In genomic region chr7:156842740-156843140, GRCh38 we compare ENCODE assay signal across 26 cellular contexts. TPM values are rescaled to one million over a fixed set of nuclear protein-coding genes. Genes with fewer than 3 reads are reported as not detected.
A peak's percentile ranks its signal among the peaks of the same experiment; 100 is the strongest.
DNase-seq lines count a peak whose midpoint lies in the region; ATAC-seq and TF ChIP-seq lines count a peak whose summit lies in the region.
"Had no signal": no experiment of that assay in that cellular context is flagged by ENCODE, and none has a peak within 500 bp of the region (broad histone marks: within the 10 kb centered on the region; RNA-seq: fewer than 3 reads in every experiment).

No MANE protein-coding gene starts in this region.

- no peak overlapping the region for H4K8ac ChIP-seq in IMR-90 (ENCODE audit: low read depth in 2 of 2, low read length in 2 of 2)

- no peak overlapping the region for H3K14ac ChIP-seq in IMR-90 (replicated peaks; ENCODE audit: low read depth, low read length)

- H3K4me1 ChIP-seq in IMR-90 (ENCODE audit: control insufficient read depth, insufficient read depth, low read length) (peaks cover 7% of the 10 kb centered on the region), SK-N-SH (ENCODE audit: control insufficient read depth in 1 of 2, insufficient read depth in 2 of 2, low read depth in 1 of 2, low read length in 1 of 2) (peaks cover 4 to 19% of the 10 kb centered on the region in 2 experiments; a peak in 3 of 4 replicates), parathyroid adenoma (peaks cover 29% of the 10 kb centered on the region)
- H3K4me1 ChIP-seq: Caco-2 had no signal

- 50% methylated on average over 1 of the region's 2 CpGs; no CpG with 5 or more reads in 1 of the 2 experiments for WGBS in IMR-90 (ENCODE audit: extremely low coverage in 2 of 2, insufficient read length in 1 of 2), 2 experiments
- 72% methylated on average over 2 of the region's 2 CpGs for WGBS in SK-N-SH (ENCODE audit: low lambda C conversion rate)

- no peaks in the 10 kb centered on the region for H3K27me3 ChIP-seq in IMR-90 (ENCODE audit: control insufficient read depth, insufficient read depth, low read length)
- H3K27me3 ChIP-seq in SK-N-SH (ENCODE audit: insufficient read depth) = no peaks in the 10 kb centered on the region
- no peaks in the 10 kb centered on the region for H3K27me3 ChIP-seq in parathyroid adenoma (ENCODE audit: control insufficient read depth, insufficient read depth, low read length)
- H3K27me3 ChIP-seq: BLaER1 treated with 17β-estradiol and CSF1 and Interleukin-3, amounts not matched to agents 10 nM and 100 nM; gastrocnemius medialis; tibial nerve had no signal

- no peaks in the 10 kb centered on the region for H3F3A ChIP-seq in SK-N-SH (replicated peaks; ENCODE audit: insufficient read depth)

- H3K4me2 ChIP-seq in IMR-90 (ENCODE audit: low read depth, low read length) (no peak overlapping the region), SK-N-SH (no peak overlapping the region; the same call in 1 of the 2 replicates), parathyroid adenoma (ENCODE audit: low read length) (peak overlapping the region; percentile 39)

- no peak overlapping the region for H3K23ac ChIP-seq in IMR-90 (ENCODE audit: low read depth, low read length)

- no peaks in the 10 kb centered on the region for H3K9me3 ChIP-seq in IMR-90 (ENCODE audit: control insufficient read depth, insufficient read depth, low read length)
- H3K9me3 ChIP-seq in SK-N-SH = no peaks in the 10 kb centered on the region
- no peaks in the 10 kb centered on the region for H3K9me3 ChIP-seq in parathyroid adenoma (ENCODE audit: control insufficient read depth, low read length)
- H3K9me3 ChIP-seq: Caco-2, gastrocnemius medialis, tibial nerve had no signal

- H4K20me1 ChIP-seq in IMR-90 (ENCODE audit: insufficient read depth, low read length) = 0 out of 2 replicates have a peak, but pooled peaks cover 7% of the 10 kb centered on the region
- H4K20me1 ChIP-seq in SK-N-SH (ENCODE audit: insufficient read depth) = 0 out of 2 replicates have a peak, but pooled peaks cover 25% of the 10 kb centered on the region

- H2AFZ ChIP-seq in IMR-90 (replicated peaks; ENCODE audit: low read length, poor library complexity) (no peak overlapping the region), SK-N-SH (ENCODE audit: low read depth) (no peak overlapping the region), parathyroid adenoma (peak overlapping the region; percentile 1)
- H2AFZ ChIP-seq: GM23248 had no signal

- TF ChIP-seq EP300 in SK-N-SH (IDR thresholded peaks at IDR 0.05; ENCODE audit: borderline replicate concordance in 1 of 2, low read depth in 1 of 2, low read length in 1 of 2) = no peak

- H2BK120ac ChIP-seq in IMR-90 (ENCODE audit: low read depth, low read length) = no peak overlapping the region

- no peak overlapping the region for H3K56ac ChIP-seq in IMR-90 (ENCODE audit: extremely low read depth, insufficient read depth, low read length)

- no peak overlapping the region for H2BK15ac ChIP-seq in IMR-90 (ENCODE audit: low read depth, low read length)

- no peak overlapping the region for H2BK20ac ChIP-seq in IMR-90 (ENCODE audit: low read depth, low read length)

- intact Hi-C loops in IMR-90 (cut with micrococcal nuclease) = no loop called here

- H3K4me3 ChIP-seq in IMR-90 (ENCODE audit: insufficient read depth, low read depth, low read length) = no peak overlapping the region
- no peak overlapping the region for H3K4me3 ChIP-seq in SK-N-SH (ENCODE audit: low read depth in 2 of 2, low read length in 1 of 2)
- H3K4me3 ChIP-seq in parathyroid adenoma (ENCODE audit: low read depth, low read length) = peak overlapping the region; percentile 45
- H3K4me3 ChIP-seq: BLaER1 treated with 17β-estradiol and CSF1 and Interleukin-3, amounts not matched to agents 10 nM and 100 nM; gastrocnemius medialis; GM23248; tibial nerve had no signal

- H3K79me1 ChIP-seq in IMR-90 (ENCODE audit: low read depth in 1 of 2, low read length in 2 of 2) = peaks cover 20 to 23% of the 10 kb centered on the region in 2 experiments

- H3K9me1 ChIP-seq in IMR-90 (ENCODE audit: insufficient read depth, low read length) = peaks cover 6% of the 10 kb centered on the region; the same call in 1 of the 2 replicates

- TF ChIP-seq POLR2A in IMR-90 (IDR thresholded peaks at IDR 0.05; ENCODE audit: low read depth, low read length) = no peak

- in situ Hi-C loops in IMR-90 (cut with MboI; ENCODE audit: low sequenced_read_pairs) = no loop called here

- H3K9ac ChIP-seq in IMR-90 (ENCODE audit: low read depth, low read length) = no peak overlapping the region
- H3K9ac ChIP-seq in SK-N-SH = no peak overlapping the region
- H3K9ac ChIP-seq in parathyroid adenoma = no peak overlapping the region
- H3K9ac ChIP-seq: BLaER1 treated with 17β-estradiol and CSF1 and Interleukin-3, amounts not matched to agents 10 nM and 100 nM; GM23248 had no signal

- H3K27ac ChIP-seq in IMR-90 (ENCODE audit: insufficient read depth, low read length) = no peak overlapping the region
- H3K27ac ChIP-seq in SK-N-SH (ENCODE audit: low read depth in 2 of 2, low read length in 1 of 2) = peak overlapping the region in 1 of 2 experiments; percentile 56; a peak in 2 of 4 replicates
- H3K27ac ChIP-seq in parathyroid adenoma = peak overlapping the region; percentile 75
- H3K27ac ChIP-seq: BLaER1 treated with 17β-estradiol and CSF1 and Interleukin-3, amounts not matched to agents 10 nM and 100 nM; gastrocnemius medialis; GM23248; tibial nerve had no signal

- H4K5ac ChIP-seq in IMR-90 (ENCODE audit: low read depth, low read length) = no peak overlapping the region

- no peaks in the 10 kb centered on the region for H3K9me2 ChIP-seq in SK-N-SH

- POLR2A ChIA-PET in IMR-90 (lab: Charles Lee; ENCODE audit: unreplicated experiment) (interaction anchor here (0.7 kb wide), 1 partner anchor 19 kb away, joined by 3 read pairs; no protein-coding TSS in a partner anchor), SK-N-SH (lab: Yijun Ruan, JAX) (no interaction called here)

- no peak for ATAC-seq in IMR-90 (ENCODE audit: low read depth)
- ATAC-seq: gastrocnemius medialis; PC-3; stimulated activated effector memory CD8-positive, alpha-beta T cell treated with anti-CD3 and anti-CD28 coated beads, Interleukin-12 subunit alpha, Interleukin-12 subunit beta, amount 100 ng/mL, for 72 hours had no signal

- DNase-seq in IMR-90 (no peak), SK-N-SH (peak; percentile 18), iPS-NIHi7 (ENCODE audit: extremely low spot score) (peak; percentile 23), SW 1271 (lab: John Stamatoyannopoulos, UW) (no peak), SHP77 (lab: John Stamatoyannopoulos, UW) (no peak), hepatic stellate cell (ENCODE audit: low spot score) (no peak)
- DNase-seq: activated CD4-positive, alpha-beta memory T cell treated with anti-CD3 and anti-CD28 coated beads, Interleukin-2, amount 10 ng/mL, durations not matched to agents 7 days and 5 days; activated CD8-positive, alpha-beta memory T cell treated with anti-CD3 and anti-CD28 coated beads, Interleukin-2, amount 50 U/mL, for 48 hours; activated naive CD4-positive, alpha-beta T cell treated with anti-CD3 and anti-CD28 coated beads for 36 hours; Caco-2; gastrocnemius medialis; GM23248; HFFc6; left ventricle myocardium superior; midbrain; naive B cell; NCI-H1092 treated with DMSO at 0.1 percent for 48 hours; NCI-H1930; NCI-H524 treated with DMSO at 0.1 percent for 48 hours; occipital lobe; PC-3; stimulated activated CD4-positive, alpha-beta T cell treated with anti-CD3 and anti-CD28 coated beads, Interleukin-15, amount 100 ng/mL, for 24 hours had no signal

- no peak overlapping the region for H3K18ac ChIP-seq in IMR-90 (ENCODE audit: low read depth, low read length)

- H2AK5ac ChIP-seq in IMR-90 (ENCODE audit: low read depth, low read length) = no peak overlapping the region

- no peak overlapping the region for H3K4ac ChIP-seq in IMR-90 (ENCODE audit: low read depth, low read length)

- BruUV-seq in IMR-90 (replicated peaks; lab: Mats Ljungman, UMichigan) = no TSS peak

- CTCF ChIA-PET in IMR-90 (lab: Yijun Ruan, JAX) = interaction anchor here (1.0 kb wide), 1 partner anchor 11 kb away, joined by 3 read pairs; no protein-coding TSS in a partner anchor
- CTCF ChIA-PET in SK-N-SH (lab: Yijun Ruan, JAX) = interaction anchor here (0.6 to 2.6 kb wide), 6 partner anchors 12 to 427 kb away, joined by 3 to 11 read pairs (median 4); partner anchors contain the start of gene LMBR1

- no peak for TF ChIP-seq RAD21 in IMR-90 (IDR thresholded peaks at IDR 0.05; ENCODE audit: low read length)
- TF ChIP-seq RAD21 in SK-N-SH (IDR thresholded peaks at IDR 0.05; ENCODE audit: low read length) = no peak

- H4K91ac ChIP-seq in IMR-90 (ENCODE audit: insufficient read depth, low read depth, low read length) = no peak overlapping the region

- dilution Hi-C loops in IMR-90 (cut with HindIII; ENCODE audit: low sequenced_read_pairs, unreplicated experiment) = no loop called here

- H2AK9ac ChIP-seq in IMR-90 (replicated peaks; ENCODE audit: low read depth, low read length, poor library complexity) = peak overlapping the region; percentile 15

- TF ChIP-seq CTCF in IMR-90 (conservative IDR thresholded peaks at IDR 0.05; ENCODE audit: low read depth, low read length) = no peak
- TF ChIP-seq CTCF in SK-N-SH (IDR thresholded peaks at IDR 0.05) = no peak
- TF ChIP-seq CTCF in parathyroid adenoma (IDR thresholded peaks at IDR 0.05) = no peak

- H3K79me2 ChIP-seq in SK-N-SH (ENCODE audit: insufficient read depth) (peaks cover 55% of the 10 kb centered on the region), parathyroid adenoma (peaks cover 26% of the 10 kb centered on the region)

- no peak overlapping the region for H2BK5ac ChIP-seq in IMR-90 (ENCODE audit: low read depth, low read length, poor library complexity, severe bottlenecking)

- H3K36me3 ChIP-seq in IMR-90 (ENCODE audit: control insufficient read depth, insufficient read depth, low read length) = no peaks in the 10 kb centered on the region
- no peaks in the 10 kb centered on the region for H3K36me3 ChIP-seq in SK-N-SH (replicated peaks in 1 of 2; ENCODE audit: control insufficient read depth in 1 of 2, insufficient read depth in 2 of 2, low read length in 1 of 2)
- H3K36me3 ChIP-seq in parathyroid adenoma (ENCODE audit: control insufficient read depth, insufficient read depth, low read length) = no peaks in the 10 kb centered on the region
- H3K36me3 ChIP-seq: gastrocnemius medialis, tibial nerve had no signal

TF ChIP-seq in IMR-90, 13 proteins besides CTCF, POLR2A, EP300 and RAD21 (continues in another document):
- TF ChIP-seq BHLHE40 (IDR thresholded peaks at IDR 0.05; ENCODE audit: low read depth, low read length) (no peak), RFX5 (IDR thresholded peaks at IDR 0.05; ENCODE audit: low read depth, low read length) (no peak)

TF ChIP-seq in SK-N-SH, 30 proteins besides CTCF, POLR2A, EP300 and RAD21 (continues in another document):
- TF ChIP-seq GATA2 (CRISPR knock-in tag; IDR thresholded peaks at IDR 0.05) = no peak; the same call in 1 of the 2 replicates
- no peak for TF ChIP-seq MEF2A (IDR thresholded peaks at IDR 0.05; ENCODE audit: borderline replicate concordance, low read depth)

RNA-seq across cellular contexts. Expression of gene LMBR1, which starts 50.2 kb away (rescaled TPM):
- 19.9 and 30.3 TPM in 2 replicates for total RNA-seq in IMR-90 (2012; rRNA removed)
- polyA plus RNA-seq in IMR-90 (2012; rRNA removed) (9.3 and 11.9 TPM in 2 replicates), SK-N-SH (2012; rRNA removed) (20.0 and 24.6 TPM in 2 replicates)
- 5.0 and 12.5 TPM in 2 replicates for polyA plus RNA-seq in IMR-90 (2012; cell fraction: cytosol; rRNA removed)
- 11.8 and 15.5 TPM in 2 replicates for polyA plus RNA-seq in IMR-90 (2012; cell fraction: nucleus; rRNA removed; ENCODE audit: low replicate concordance)
- polyA plus RNA-seq in SK-N-SH (2012; cell fraction: cytosol; rRNA removed) = 32.7 and 32.9 TPM in 2 replicates
- polyA plus RNA-seq in SK-N-SH (2012; cell fraction: nucleus; rRNA removed) = 30.9 and 50.9 TPM in 2 replicates

Comparison
In these comparisons a context has a peak if more than half of its experiments do, and no peak if none do; other contexts are left out.
1. DNase-seq: peak in SK-N-SH (single experiment) and iPS-NIHi7 (single experiment); none in IMR-90 (single experiment), SW 1271 (0 of 2), SHP77 (0 of 2) and hepatic stellate cell (single experiment).